ENCODE assay signal across 1 cellular context in the genomic region with DNA sequence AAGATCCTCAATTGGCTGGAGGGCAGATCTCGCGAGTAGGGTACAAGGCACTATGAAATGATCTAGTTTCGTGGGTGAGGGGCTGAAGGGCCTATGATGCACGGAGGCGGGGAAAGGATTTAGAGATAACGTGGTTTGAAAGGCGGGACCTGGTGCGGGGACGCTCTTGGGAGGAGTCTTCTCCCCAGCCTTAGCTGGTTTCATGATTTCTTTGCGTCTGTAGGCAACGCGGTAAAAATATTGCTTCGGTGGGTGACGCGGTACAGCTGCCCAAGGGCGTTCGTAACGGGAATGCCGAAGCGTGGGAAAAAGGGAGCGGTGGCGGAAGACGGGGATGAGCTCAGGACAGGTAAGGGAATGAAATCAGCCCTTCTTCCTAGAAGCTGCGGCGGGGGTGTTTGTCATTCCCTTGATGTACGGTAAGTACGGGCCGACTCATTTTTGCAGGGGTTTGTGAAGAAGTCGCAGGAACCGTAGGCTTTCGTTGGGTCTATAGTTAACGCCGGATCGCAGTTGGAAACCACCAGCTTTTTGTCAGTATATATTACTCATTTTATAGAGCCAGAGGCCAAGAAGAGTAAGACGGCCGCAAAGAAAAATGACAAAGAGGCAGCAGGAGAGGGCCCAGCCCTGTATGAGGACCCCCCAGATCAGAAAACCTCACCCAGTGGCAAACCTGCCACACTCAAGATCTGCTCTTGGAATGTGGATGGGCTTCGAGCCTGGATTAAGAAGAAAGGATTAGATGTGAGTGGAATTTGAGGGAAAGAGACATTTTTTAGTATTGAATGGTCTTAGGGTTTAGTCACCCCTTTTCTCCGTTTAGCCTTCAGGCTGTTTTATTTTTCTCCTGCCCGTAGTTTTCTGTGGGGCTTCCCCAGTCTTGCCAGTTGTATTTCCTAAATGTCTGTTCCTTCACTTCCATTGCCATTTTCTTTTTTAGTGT.
TF ChIP-seq lines count a peak whose summit lies in the region.

No MANE protein-coding gene starts in this region.

TF ChIP-seq in HepG2, 621 proteins besides CTCF, POLR2A, EP300 and RAD21 (continued from another document and continues in another):
- TF ChIP-seq, protein P1, sequence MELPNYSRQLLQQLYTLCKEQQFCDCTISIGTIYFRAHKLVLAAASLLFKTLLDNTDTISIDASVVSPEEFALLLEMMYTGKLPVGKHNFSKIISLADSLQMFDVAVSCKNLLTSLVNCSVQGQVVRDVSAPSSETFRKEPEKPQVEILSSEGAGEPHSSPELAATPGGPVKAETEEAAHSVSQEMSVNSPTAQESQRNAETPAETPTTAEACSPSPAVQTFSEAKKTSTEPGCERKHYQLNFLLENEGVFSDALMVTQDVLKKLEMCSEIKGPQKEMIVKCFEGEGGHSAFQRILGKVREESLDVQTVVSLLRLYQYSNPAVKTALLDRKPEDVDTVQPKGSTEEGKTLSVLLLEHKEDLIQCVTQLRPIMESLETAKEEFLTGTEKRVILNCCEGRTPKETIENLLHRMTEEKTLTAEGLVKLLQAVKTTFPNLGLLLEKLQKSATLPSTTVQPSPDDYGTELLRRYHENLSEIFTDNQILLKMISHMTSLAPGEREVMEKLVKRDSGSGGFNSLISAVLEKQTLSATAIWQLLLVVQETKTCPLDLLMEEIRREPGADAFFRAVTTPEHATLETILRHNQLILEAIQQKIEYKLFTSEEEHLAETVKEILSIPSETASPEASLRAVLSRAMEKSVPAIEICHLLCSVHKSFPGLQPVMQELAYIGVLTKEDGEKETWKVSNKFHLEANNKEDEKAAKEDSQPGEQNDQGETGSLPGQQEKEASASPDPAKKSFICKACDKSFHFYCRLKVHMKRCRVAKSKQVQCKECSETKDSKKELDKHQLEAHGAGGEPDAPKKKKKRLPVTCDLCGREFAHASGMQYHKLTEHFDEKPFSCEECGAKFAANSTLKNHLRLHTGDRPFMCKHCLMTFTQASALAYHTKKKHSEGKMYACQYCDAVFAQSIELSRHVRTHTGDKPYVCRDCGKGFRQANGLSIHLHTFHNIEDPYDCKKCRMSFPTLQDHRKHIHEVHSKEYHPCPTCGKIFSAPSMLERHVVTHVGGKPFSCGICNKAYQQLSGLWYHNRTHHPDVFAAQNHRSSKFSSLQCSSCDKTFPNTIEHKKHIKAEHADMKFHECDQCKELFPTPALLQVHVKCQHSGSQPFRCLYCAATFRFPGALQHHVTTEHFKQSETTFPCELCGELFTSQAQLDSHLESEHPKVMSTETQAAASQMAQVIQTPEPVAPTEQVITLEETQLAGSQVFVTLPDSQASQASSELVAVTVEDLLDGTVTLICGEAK (IDR thresholded peaks at IDR 0.05) = no peak
- TF ChIP-seq, protein P1 (CRISPR knock-in tag; IDR thresholded peaks at IDR 0.05) = 0 out of 2 replicates have a peak, but pooled peaks have one; percentile 31
- TF ChIP-seq, protein P2, sequence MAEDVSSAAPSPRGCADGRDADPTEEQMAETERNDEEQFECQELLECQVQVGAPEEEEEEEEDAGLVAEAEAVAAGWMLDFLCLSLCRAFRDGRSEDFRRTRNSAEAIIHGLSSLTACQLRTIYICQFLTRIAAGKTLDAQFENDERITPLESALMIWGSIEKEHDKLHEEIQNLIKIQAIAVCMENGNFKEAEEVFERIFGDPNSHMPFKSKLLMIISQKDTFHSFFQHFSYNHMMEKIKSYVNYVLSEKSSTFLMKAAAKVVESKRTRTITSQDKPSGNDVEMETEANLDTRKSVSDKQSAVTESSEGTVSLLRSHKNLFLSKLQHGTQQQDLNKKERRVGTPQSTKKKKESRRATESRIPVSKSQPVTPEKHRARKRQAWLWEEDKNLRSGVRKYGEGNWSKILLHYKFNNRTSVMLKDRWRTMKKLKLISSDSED (CRISPR knock-in tag; IDR thresholded peaks at IDR 0.05) = 0 out of 2 replicates have a peak, but pooled peaks have one; percentile 61
- TF ChIP-seq ZC3H4 (CRISPR knock-in tag; IDR thresholded peaks at IDR 0.05; ENCODE audit: borderline replicate concordance) (peak; percentile 70; the same call in 1 of the 2 replicates), ZNF816 (CRISPR knock-in tag; IDR thresholded peaks at IDR 0.05; ENCODE audit: borderline replicate concordance) (peak; percentile 61; the same call in 1 of the 2 replicates), ZNF839 (CRISPR knock-in tag; IDR thresholded peaks at IDR 0.05; ENCODE audit: borderline replicate concordance) (no peak), DMAP1 (CRISPR knock-in tag; IDR thresholded peaks at IDR 0.05) (peak; percentile 82; the same call in 1 of the 2 replicates), TCF7L2 (IDR thresholded peaks at IDR 0.05; ENCODE audit: low read depth, low read length) (no peak), MED13 (CRISPR knock-in tag; IDR thresholded peaks at IDR 0.05) (peak; percentile 24; the same call in 1 of the 2 replicates), ZNF563 (CRISPR knock-in tag; IDR thresholded peaks at IDR 0.05) (peak; percentile 55), ZNF678 (CRISPR knock-in tag; IDR thresholded peaks at IDR 0.05) (no peak), REXO4 (CRISPR knock-in tag; IDR thresholded peaks at IDR 0.05; ENCODE audit: borderline replicate concordance) (peak; percentile 89; the same call in 1 of the 2 replicates), ZNF501 (CRISPR knock-in tag; IDR thresholded peaks at IDR 0.05) (peak; percentile 37), PHF5A (CRISPR knock-in tag; IDR thresholded peaks at IDR 0.05; ENCODE audit: low read depth, unreplicated experiment) (no peak), CBX5 (CRISPR knock-in tag; IDR thresholded peaks at IDR 0.05; ENCODE audit: borderline replicate concordance) (0 out of 2 replicates have a peak, but pooled peaks have one; percentile 2), ZNF788 (CRISPR knock-in tag; IDR thresholded peaks at IDR 0.05; ENCODE audit: borderline replicate concordance) (no peak), ELF4 (CRISPR knock-in tag; IDR thresholded peaks at IDR 0.05; ENCODE audit: borderline replicate concordance) (peak; percentile 85; the same call in 1 of the 2 replicates), ZNF619 (CRISPR knock-in tag; IDR thresholded peaks at IDR 0.05) (0 out of 2 replicates have a peak, but pooled peaks have one; percentile 17), TBX2 (CRISPR knock-in tag; IDR thresholded peaks at IDR 0.05; ENCODE audit: borderline replicate concordance) (peak; percentile 61; the same call in 1 of the 2 replicates), ISX (CRISPR knock-in tag; conservative IDR thresholded peaks at IDR 0.05) (0 out of 2 replicates have a peak, but pooled peaks have one; percentile 40), CHD2 (IDR thresholded peaks at IDR 0.05; ENCODE audit: low read depth, low read length) (peak; percentile 89), POLR2G (IDR thresholded peaks at IDR 0.05; ENCODE audit: low read depth, low read length) (peak; percentile 8; the same call in 1 of the 2 replicates), ZSCAN21 (CRISPR knock-in tag; IDR thresholded peaks at IDR 0.05; ENCODE audit: borderline replicate concordance) (peak; percentile 77; the same call in 1 of the 2 replicates), JUNB (CRISPR knock-in tag; IDR thresholded peaks at IDR 0.05; ENCODE audit: borderline replicate concordance) (0 out of 2 replicates have a peak, but pooled peaks have one; percentile 25)
- TF ChIP-seq, protein P3, sequence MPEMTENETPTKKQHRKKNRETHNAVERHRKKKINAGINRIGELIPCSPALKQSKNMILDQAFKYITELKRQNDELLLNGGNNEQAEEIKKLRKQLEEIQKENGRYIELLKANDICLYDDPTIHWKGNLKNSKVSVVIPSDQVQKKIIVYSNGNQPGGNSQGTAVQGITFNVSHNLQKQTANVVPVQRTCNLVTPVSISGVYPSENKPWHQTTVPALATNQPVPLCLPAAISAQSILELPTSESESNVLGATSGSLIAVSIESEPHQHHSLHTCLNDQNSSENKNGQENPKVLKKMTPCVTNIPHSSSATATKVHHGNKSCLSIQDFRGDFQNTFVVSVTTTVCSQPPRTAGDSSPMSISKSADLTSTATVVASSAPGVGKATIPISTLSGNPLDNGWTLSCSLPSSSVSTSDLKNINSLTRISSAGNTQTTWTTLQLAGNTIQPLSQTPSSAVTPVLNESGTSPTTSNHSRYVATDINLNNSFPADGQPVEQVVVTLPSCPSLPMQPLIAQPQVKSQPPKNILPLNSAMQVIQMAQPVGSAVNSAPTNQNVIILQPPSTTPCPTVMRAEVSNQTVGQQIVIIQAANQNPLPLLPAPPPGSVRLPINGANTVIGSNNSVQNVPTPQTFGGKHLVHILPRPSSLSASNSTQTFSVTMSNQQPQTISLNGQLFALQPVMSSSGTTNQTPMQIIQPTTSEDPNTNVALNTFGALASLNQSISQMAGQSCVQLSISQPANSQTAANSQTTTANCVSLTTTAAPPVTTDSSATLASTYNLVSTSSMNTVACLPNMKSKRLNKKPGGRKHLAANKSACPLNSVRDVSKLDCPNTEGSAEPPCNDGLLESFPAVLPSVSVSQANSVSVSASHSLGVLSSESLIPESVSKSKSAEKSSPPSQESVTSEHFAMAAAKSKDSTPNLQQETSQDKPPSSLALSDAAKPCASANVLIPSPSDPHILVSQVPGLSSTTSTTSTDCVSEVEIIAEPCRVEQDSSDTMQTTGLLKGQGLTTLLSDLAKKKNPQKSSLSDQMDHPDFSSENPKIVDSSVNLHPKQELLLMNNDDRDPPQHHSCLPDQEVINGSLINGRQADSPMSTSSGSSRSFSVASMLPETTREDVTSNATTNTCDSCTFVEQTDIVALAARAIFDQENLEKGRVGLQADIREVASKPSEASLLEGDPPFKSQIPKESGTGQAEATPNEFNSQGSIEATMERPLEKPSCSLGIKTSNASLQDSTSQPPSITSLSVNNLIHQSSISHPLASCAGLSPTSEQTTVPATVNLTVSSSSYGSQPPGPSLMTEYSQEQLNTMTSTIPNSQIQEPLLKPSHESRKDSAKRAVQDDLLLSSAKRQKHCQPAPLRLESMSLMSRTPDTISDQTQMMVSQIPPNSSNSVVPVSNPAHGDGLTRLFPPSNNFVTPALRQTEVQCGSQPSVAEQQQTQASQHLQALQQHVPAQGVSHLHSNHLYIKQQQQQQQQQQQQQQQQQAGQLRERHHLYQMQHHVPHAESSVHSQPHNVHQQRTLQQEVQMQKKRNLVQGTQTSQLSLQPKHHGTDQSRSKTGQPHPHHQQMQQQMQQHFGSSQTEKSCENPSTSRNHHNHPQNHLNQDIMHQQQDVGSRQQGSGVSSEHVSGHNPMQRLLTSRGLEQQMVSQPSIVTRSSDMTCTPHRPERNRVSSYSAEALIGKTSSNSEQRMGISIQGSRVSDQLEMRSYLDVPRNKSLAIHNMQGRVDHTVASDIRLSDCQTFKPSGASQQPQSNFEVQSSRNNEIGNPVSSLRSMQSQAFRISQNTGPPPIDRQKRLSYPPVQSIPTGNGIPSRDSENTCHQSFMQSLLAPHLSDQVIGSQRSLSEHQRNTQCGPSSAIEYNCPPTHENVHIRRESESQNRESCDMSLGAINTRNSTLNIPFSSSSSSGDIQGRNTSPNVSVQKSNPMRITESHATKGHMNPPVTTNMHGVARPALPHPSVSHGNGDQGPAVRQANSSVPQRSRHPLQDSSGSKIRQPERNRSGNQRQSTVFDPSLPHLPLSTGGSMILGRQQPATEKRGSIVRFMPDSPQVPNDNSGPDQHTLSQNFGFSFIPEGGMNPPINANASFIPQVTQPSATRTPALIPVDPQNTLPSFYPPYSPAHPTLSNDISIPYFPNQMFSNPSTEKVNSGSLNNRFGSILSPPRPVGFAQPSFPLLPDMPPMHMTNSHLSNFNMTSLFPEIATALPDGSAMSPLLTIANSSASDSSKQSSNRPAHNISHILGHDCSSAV (CRISPR knock-in tag; IDR thresholded peaks at IDR 0.05; ENCODE audit: borderline replicate concordance) = no peak
- TF ChIP-seq, protein P4, sequence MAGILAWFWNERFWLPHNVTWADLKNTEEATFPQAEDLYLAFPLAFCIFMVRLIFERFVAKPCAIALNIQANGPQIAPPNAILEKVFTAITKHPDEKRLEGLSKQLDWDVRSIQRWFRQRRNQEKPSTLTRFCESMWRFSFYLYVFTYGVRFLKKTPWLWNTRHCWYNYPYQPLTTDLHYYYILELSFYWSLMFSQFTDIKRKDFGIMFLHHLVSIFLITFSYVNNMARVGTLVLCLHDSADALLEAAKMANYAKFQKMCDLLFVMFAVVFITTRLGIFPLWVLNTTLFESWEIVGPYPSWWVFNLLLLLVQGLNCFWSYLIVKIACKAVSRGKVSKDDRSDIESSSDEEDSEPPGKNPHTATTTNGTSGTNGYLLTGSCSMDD (CRISPR knock-in tag; IDR thresholded peaks at IDR 0.05) = no peak
- TF ChIP-seq, protein P5, sequence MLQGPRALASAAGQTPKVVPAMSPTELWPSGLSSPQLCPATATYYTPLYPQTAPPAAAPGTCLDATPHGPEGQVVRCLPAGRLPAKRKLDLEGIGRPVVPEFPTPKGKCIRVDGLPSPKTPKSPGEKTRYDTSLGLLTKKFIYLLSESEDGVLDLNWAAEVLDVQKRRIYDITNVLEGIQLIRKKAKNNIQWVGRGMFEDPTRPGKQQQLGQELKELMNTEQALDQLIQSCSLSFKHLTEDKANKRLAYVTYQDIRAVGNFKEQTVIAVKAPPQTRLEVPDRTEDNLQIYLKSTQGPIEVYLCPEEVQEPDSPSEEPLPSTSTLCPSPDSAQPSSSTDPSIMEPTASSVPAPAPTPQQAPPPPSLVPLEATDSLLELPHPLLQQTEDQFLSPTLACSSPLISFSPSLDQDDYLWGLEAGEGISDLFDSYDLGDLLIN (CRISPR knock-in tag; IDR thresholded peaks at IDR 0.05; ENCODE audit: borderline replicate concordance) = no peak
